Comparison of ENCODE assay signal across 8 cellular contexts in genomic region chr2:187499941-187500532, GRCh38. TPM values are rescaled to one million over a fixed set of nuclear protein-coding genes. Genes with fewer than 3 reads are reported as not detected.
A peak's percentile ranks its signal among the peaks of the same experiment; 100 is the strongest.
DNase-seq lines count a peak whose midpoint lies in the region; ATAC-seq, FAIRE-seq and TF ChIP-seq lines count a peak whose summit lies in the region.

No MANE protein-coding gene starts in this region.

- TF ChIP-seq CTCF in GM10248 (IDR thresholded peaks at IDR 0.05; ENCODE audit: control extremely low read depth, extremely low read depth, low read depth, missing control alignments) (peak; percentile 80), OCI-LY1 (IDR thresholded peaks at IDR 0.05; ENCODE audit: low read length) (peak; percentile 64), astrocyte (IDR thresholded peaks at IDR 0.05; ENCODE audit: insufficient read depth, low read depth, low read length) (peak; percentile 80)

- POLR2A ChIA-PET in GM10248 (lab: Yijun Ruan, JAX), result no interaction called here

- no peaks in the 10 kb centered on the region for H3K9me3 ChIP-seq in OCI-LY1 (ENCODE audit: low read length)
- H3K9me3 ChIP-seq in astrocyte (ENCODE audit: insufficient read depth, low read depth, low read length), result no peaks in the 10 kb centered on the region

- peaks cover 4% of the 10 kb centered on the region for H3K4me1 Mint-ChIP-seq in astrocyte (ENCODE audit: low read depth, unreplicated experiment)

- H3F3A ChIP-seq in OCI-LY1 (ENCODE audit: insufficient read depth, low read length), result no peaks in the 10 kb centered on the region

- H3K4me3 Mint-ChIP-seq in astrocyte (ENCODE audit: unreplicated experiment), result no peak overlapping the region

- H3K36me3 Mint-ChIP-seq in astrocyte (ENCODE audit: low read depth, unreplicated experiment), result no peaks in the 10 kb centered on the region

- no peak for FAIRE-seq in HTR-8/SVneo (lab: Jason Lieb, UNC)
- no peak for FAIRE-seq in astrocyte (lab: Jason Lieb, UNC)

- no peaks in the 10 kb centered on the region for H3K27me3 Mint-ChIP-seq in astrocyte (ENCODE audit: low read depth, unreplicated experiment)

- H3K27ac Mint-ChIP-seq in astrocyte (ENCODE audit: unreplicated experiment), result no peak overlapping the region

- H3K79me2 ChIP-seq in OCI-LY1 (ENCODE audit: insufficient read depth, low read length) (no peaks in the 10 kb centered on the region), astrocyte (ENCODE audit: insufficient read depth, low read length) (no peaks in the 10 kb centered on the region)

- no peaks in the 10 kb centered on the region for H3K9me2 ChIP-seq in OCI-LY1 (ENCODE audit: low read depth, low read length)

- H3K9me3 Mint-ChIP-seq in astrocyte (ENCODE audit: unreplicated experiment), result no peaks in the 10 kb centered on the region

- CTCF ChIA-PET in GM10248 (lab: Yijun Ruan, JAX), result interaction anchor here (0.6 to 2.9 kb wide), 38 partner anchors 9 to 1944 kb away, joined by 3 to 89 read pairs (median 4); partner anchors contain the start of gene CALCRL

- H3K27ac ChIP-seq in OCI-LY1 (ENCODE audit: low read depth, low read length, poor library complexity, severe bottlenecking) (no peak overlapping the region), astrocyte (ENCODE audit: low read depth, low read length) (peak overlapping the region; percentile 74)

- DNase-seq in GM10248 (ENCODE audit: extremely low spot score) (peak; percentile 26), HTR-8/SVneo (ENCODE audit: insufficient read length, low spot score) (peak; percentile 24), astrocyte (ENCODE audit: low read depth) (peak; percentile 19), iPS-NIHi7 (ENCODE audit: extremely low spot score) (peak; percentile 30)
- peak; percentile 2 to 5 for DNase-seq in stimulated activated CD4-positive, alpha-beta T cell treated with anti-CD3 and anti-CD28 coated beads, Interleukin-1b, Interleukin-23, amount 100 ng/mL, for 4 hours (ENCODE audit: low read depth in 2 of 2)

- no peak overlapping the region for H3K9ac ChIP-seq in OCI-LY1 (ENCODE audit: low read length)
- no peak overlapping the region for H3K9ac ChIP-seq in astrocyte (ENCODE audit: low read length)

- H3K4me3 ChIP-seq in OCI-LY1 (ENCODE audit: low read depth, low read length, poor library complexity, severe bottlenecking), result no peak overlapping the region
- H3K4me3 ChIP-seq in astrocyte (ENCODE audit: insufficient read depth, low read depth, low read length), result no peak overlapping the region

- H3K36me3 ChIP-seq in OCI-LY1 (ENCODE audit: insufficient read depth, low read length) (no peaks in the 10 kb centered on the region), astrocyte (ENCODE audit: insufficient read depth, low read length) (peaks cover 10% of the 10 kb centered on the region)

- H3K4me2 ChIP-seq in OCI-LY1 (ENCODE audit: low read length) (no peak overlapping the region), astrocyte (ENCODE audit: low read length) (no peak overlapping the region)

- ATAC-seq in GM21737 (IDR thresholded peaks at IDR 0.05; ENCODE audit: unreplicated experiment), result peak; percentile 93
- no peak for ATAC-seq in HG02840 (IDR thresholded peaks at IDR 0.05; ENCODE audit: low FRiP score, unreplicated experiment)

- H3K27me3 ChIP-seq in OCI-LY1 (ENCODE audit: insufficient read depth, low read length), result no peaks in the 10 kb centered on the region
- H3K27me3 ChIP-seq in astrocyte (ENCODE audit: insufficient read depth, low read length), result no peaks in the 10 kb centered on the region

- H3K4me1 ChIP-seq in OCI-LY1 (ENCODE audit: insufficient read depth, low read length, severe bottlenecking) (no peaks in the 10 kb centered on the region), astrocyte (ENCODE audit: insufficient read depth, low read length) (peaks cover 7% of the 10 kb centered on the region)

- H2AFZ ChIP-seq in OCI-LY1 (ENCODE audit: low read length), result no peak overlapping the region
- no peak overlapping the region for H2AFZ ChIP-seq in astrocyte (ENCODE audit: low read depth, low read length)

- no peaks in the 10 kb centered on the region for H4K20me1 ChIP-seq in OCI-LY1 (ENCODE audit: insufficient read depth, low read length)
- H4K20me1 ChIP-seq in astrocyte (ENCODE audit: insufficient read depth, low read length), result no peaks in the 10 kb centered on the region

RNA-seq across cellular contexts. Expression of gene CALCRL, which starts 52.0 kb away (rescaled TPM):
- 4.3 and 6.5 TPM in 2 replicates for total RNA-seq in astrocyte

RNA-seq across cellular contexts. Expression of gene TFPI, which starts 54.2 kb away (rescaled TPM):
- 52.9 and 56.6 TPM in 2 replicates for total RNA-seq in astrocyte
